In genomic region chr15:90665288-90666134, GRCh38 we compare ENCODE assay signal across 8 cellular contexts. TPM values are rescaled to one million over a fixed set of nuclear protein-coding genes. Genes with fewer than 3 reads are reported as not detected.
DNase-seq lines count a peak whose midpoint lies in the region; ATAC-seq and TF ChIP-seq lines count a peak whose summit lies in the region.

No MANE protein-coding gene starts in this region.

- 17 to 21% methylated on average over 7 to 16 of the region's 75 CpGs for WGBS in esophagus squamous epithelium, 2 donors
- WGBS in mesendoderm (ENCODE audit: extremely low coverage, insufficient coverage, low lambda C conversion rate): no CpG with 5 or more reads among the region's 75 CpGs

- H3K27ac ChIP-seq in esophagus squamous epithelium (peak overlapping the region; percentile 83 to 92 (median 86)), neutrophil (no peak overlapping the region), mesendoderm (ENCODE audit: low read depth, low read length) (no peak overlapping the region)

- no peak overlapping the region for H3K23ac ChIP-seq in mesendoderm (ENCODE audit: low read length)

- H3K4me1 ChIP-seq in esophagus squamous epithelium: peaks cover 4 to 45% (median 9%) of the 10 kb centered on the region in 3 donors
- H3K4me1 ChIP-seq in neutrophil (ENCODE audit: control insufficient read depth in 1 of 2, insufficient read depth in 1 of 2, low read depth in 1 of 2, low read length in 1 of 2): peaks cover 28 to 29% of the 10 kb centered on the region in 2 experiments
- H3K4me1 ChIP-seq in mesendoderm (ENCODE audit: control insufficient read depth, low read depth, low read length): peaks cover 4% of the 10 kb centered on the region

- H3K4me3 ChIP-seq in esophagus squamous epithelium (peak overlapping the region; percentile 60 to 92 (median 76)), neutrophil (ENCODE audit: low read depth in 1 of 2, low read length in 1 of 2) (peak overlapping the region; percentile 74 to 77), mesendoderm (ENCODE audit: low read length) (no peak overlapping the region)

- H4K5ac ChIP-seq in mesendoderm (ENCODE audit: low read length): no peak overlapping the region

- H2BK15ac ChIP-seq in mesendoderm (replicated peaks; ENCODE audit: low read depth): no peak overlapping the region

- H3K9ac ChIP-seq in mesendoderm (ENCODE audit: low read length): no peak overlapping the region

- H3K4ac ChIP-seq in mesendoderm (ENCODE audit: low read depth, low read length): no peak overlapping the region

- no peak overlapping the region for H3K56ac ChIP-seq in mesendoderm (ENCODE audit: low read length)

- no peak overlapping the region for H3K18ac ChIP-seq in mesendoderm (ENCODE audit: low read length)

- H3K27me3 ChIP-seq in esophagus squamous epithelium (peaks cover 0 to 10% (median 0%) of the 10 kb centered on the region in 4 donors), neutrophil (peaks cover 15% of the 10 kb centered on the region), mesendoderm (ENCODE audit: insufficient read depth, low read length, poor library complexity) (no peaks in the 10 kb centered on the region)

- H2BK5ac ChIP-seq in mesendoderm (ENCODE audit: low read length): no peak overlapping the region

- intact Hi-C loops in esophagus squamous epithelium (cut with DNase I): no loop called here

- H3K79me2 ChIP-seq in mesendoderm (ENCODE audit: control insufficient read depth, insufficient read depth, low read length): no peaks in the 10 kb centered on the region

- TF ChIP-seq CTCF in esophagus squamous epithelium (IDR thresholded peaks at IDR 0.05) (no peak), neutrophil (IDR thresholded peaks at IDR 0.05) (no peak)

- H3K4me2 ChIP-seq in mesendoderm (ENCODE audit: low read length): no peak overlapping the region

- H4K8ac ChIP-seq in mesendoderm (ENCODE audit: low read depth, low read length): no peak overlapping the region

- H3K36me3 ChIP-seq in esophagus squamous epithelium: no peaks in the 10 kb centered on the region
- H3K36me3 ChIP-seq in neutrophil: no peaks in the 10 kb centered on the region
- no peaks in the 10 kb centered on the region for H3K36me3 ChIP-seq in mesendoderm (ENCODE audit: control insufficient read depth, insufficient read depth, low read length)

- peak; percentile 26 for DNase-seq in activated gamma-delta T cell treated with Interleukin-2 at 50 U/mL for 16 hours
- no peak for DNase-seq in activated gamma-delta T cell (lab: John Stamatoyannopoulos, UW)
- peak; percentile 69 for DNase-seq in NCI-H146 (lab: John Stamatoyannopoulos, UW)
- DNase-seq in activated CD8-positive, alpha-beta memory T cell treated with anti-CD3 and anti-CD28 coated beads, Interleukin-2, amount 50 U/mL, for 4 hours: peak; percentile 50
- no peak for DNase-seq in esophagus squamous epithelium (lab: John Stamatoyannopoulos, UW)
- no peak for DNase-seq in mesendoderm

- no peak overlapping the region for H2AK5ac ChIP-seq in mesendoderm (ENCODE audit: low read length)

- peak; percentile 60 for ATAC-seq in HG02798 (IDR thresholded peaks at IDR 0.05; ENCODE audit: poor library complexity, unreplicated experiment)

- H3K9me3 ChIP-seq in esophagus squamous epithelium: no peaks in the 10 kb centered on the region
- H3K9me3 ChIP-seq in neutrophil: no peaks in the 10 kb centered on the region

- TF ChIP-seq POLR2A in esophagus squamous epithelium (IDR thresholded peaks at IDR 0.05): peak in 2 of 4 donors; percentile 45 to 65

- no peaks in the 10 kb centered on the region for H3K79me1 ChIP-seq in mesendoderm (ENCODE audit: low read length)

- no peak overlapping the region for H2BK120ac ChIP-seq in mesendoderm (ENCODE audit: low read depth, low read length)

RNA-seq across cellular contexts. Expression of gene BLM, which starts 51.6 kb away (rescaled TPM):
- 1 to 10 TPM; 1.3 to 3.4 (median 2.0) TPM for total RNA-seq in esophagus squamous epithelium
- polyA plus RNA-seq in mesendoderm (2013, experiment 1 of 2): 33.2 TPM
- polyA plus RNA-seq in mesendoderm (2013, experiment 2 of 2): 30.6 TPM

Comparison
In these comparisons a context has a peak if more than half of its experiments do, and no peak if none do; other contexts are left out.
1. DNase-seq: peak in activated gamma-delta T cell treated with Interleukin-2 at 50 U/mL for 16 hours (single experiment), NCI-H146 (single experiment) and activated CD8-positive, alpha-beta memory T cell treated with anti-CD3 and anti-CD28 coated beads, Interleukin-2, amount 50 U/mL, for 4 hours (single experiment); none in activated gamma-delta T cell (single experiment), esophagus squamous epithelium (single experiment) and mesendoderm (single experiment).
2. H3K27ac ChIP-seq: peak in esophagus squamous epithelium (4 of 4); none in neutrophil (single experiment) and mesendoderm (single experiment).